In genomic region chr9:111098093-111098492, GRCh38 we compare ENCODE assay signal across 16 cellular contexts. TPM values are rescaled to one million over a fixed set of nuclear protein-coding genes. Genes with fewer than 3 reads are reported as not detected.
DNase-seq lines count a peak whose midpoint lies in the region; TF ChIP-seq lines count a peak whose summit lies in the region.
"Had no signal": no experiment of that assay in that cellular context is flagged by ENCODE, and none has a peak within 500 bp of the region (broad histone marks: within the 10 kb centered on the region; RNA-seq: fewer than 3 reads in every experiment).

No MANE protein-coding gene starts in this region.

- in situ Hi-C loops in transverse colon (cut with MboI; ENCODE audit: low pct_ligation_motif_present in 1 of 4, low pct_unique_long_range_greater_than_20kb in 1 of 4, low sequenced_read_pairs in 3 of 4) = no loop called here

- peak overlapping the region; percentile 92 for H2BK15ac ChIP-seq in mesendoderm (replicated peaks; ENCODE audit: low read depth)

- DNase-seq in SK-N-SH = peak; percentile 44
- no peak for DNase-seq in mesendoderm
- peak; percentile 15 for DNase-seq in retina
- no peak for DNase-seq in activated T-helper 1 cell treated with anti-CD3 and anti-CD28 coated beads, Interleukin-12 subunit alpha, Interleukin-12 subunit beta, Interleukin-2, Interleukin-4 antibody, amounts not matched to agents 30 ng/mL and 10 ng/mL and 1 ng/mL, durations not matched to agents 14 hours and 24 hours and 36 hours (ENCODE audit: low spot score)
- no peak for DNase-seq in transverse colon
- no peak for DNase-seq in SHP77 treated with DMSO at 0.1 percent for 48 hours (lab: John Stamatoyannopoulos, UW)
- DNase-seq: Caco-2; CD4-positive, CD25-positive, alpha-beta regulatory T cell; CD8-positive, alpha-beta T cell; DMS153; DND-41; GM23248; H9 had no signal

- H2AK5ac ChIP-seq in mesendoderm (ENCODE audit: low read length) = no peak overlapping the region

- H3K9me2 ChIP-seq in SK-N-SH = no peaks in the 10 kb centered on the region

- no peak overlapping the region for H3K56ac ChIP-seq in mesendoderm (ENCODE audit: low read length)

- no peaks in the 10 kb centered on the region for H3K79me1 ChIP-seq in mesendoderm (ENCODE audit: low read length)

- H3K4me1 Mint-ChIP-seq in activated T-helper 1 cell treated with anti-CD3 and anti-CD28 coated beads, Interleukin-12 subunit alpha, Interleukin-12 subunit beta, Interleukin-2, Interleukin-4 antibody, amounts not matched to agents 30 ng/mL and 10 ng/mL and 1 ng/mL, durations not matched to agents 14 hours and 24 hours and 36 hours (ENCODE audit: low read depth) = no peaks in the 10 kb centered on the region
- H3K4me1 Mint-ChIP-seq: B cell; CD4-positive, CD25-positive, alpha-beta regulatory T cell had no signal

- TF ChIP-seq CTCF in SK-N-SH (IDR thresholded peaks at IDR 0.05) (no peak), transverse colon (IDR thresholded peaks at IDR 0.05) (no peak)

- no peak for TF ChIP-seq POLR2A in transverse colon (IDR thresholded peaks at IDR 0.05)

- TF ChIP-seq RAD21 in SK-N-SH (IDR thresholded peaks at IDR 0.05; ENCODE audit: low read length) = peak; percentile 30

- H2BK5ac ChIP-seq in mesendoderm (ENCODE audit: low read length) = no peak overlapping the region

- H3K4me3 ChIP-seq in SK-N-SH (ENCODE audit: low read depth in 2 of 2, low read length in 1 of 2) = no peak overlapping the region
- H3K4me3 ChIP-seq in mesendoderm (ENCODE audit: low read length) = no peak overlapping the region
- no peak overlapping the region for H3K4me3 ChIP-seq in transverse colon
- H3K4me3 ChIP-seq: BLaER1, GM23248 had no signal

- no peaks in the 10 kb centered on the region for H4K20me1 ChIP-seq in SK-N-SH (ENCODE audit: insufficient read depth)
- H4K20me1 ChIP-seq: BLaER1 had no signal

- H2AFZ ChIP-seq in SK-N-SH (ENCODE audit: low read depth) = no peak overlapping the region
- H2AFZ ChIP-seq: GM23248 had no signal

- no peak overlapping the region for H3K4me3 Mint-ChIP-seq in activated T-helper 1 cell treated with anti-CD3 and anti-CD28 coated beads, Interleukin-12 subunit alpha, Interleukin-12 subunit beta, Interleukin-2, Interleukin-4 antibody, amounts not matched to agents 30 ng/mL and 10 ng/mL and 1 ng/mL, durations not matched to agents 14 hours and 24 hours and 36 hours
- H3K4me3 Mint-ChIP-seq: B cell; CD4-positive, CD25-positive, alpha-beta regulatory T cell; CD8-positive, alpha-beta T cell; H9 had no signal

- no peak overlapping the region for H3K4me2 ChIP-seq in SK-N-SH
- H3K4me2 ChIP-seq in mesendoderm (ENCODE audit: low read length) = no peak overlapping the region
- H3K4me2 ChIP-seq: BLaER1 had no signal

- 52% methylated on average over 4 of the region's 4 CpGs for WGBS in SK-N-SH (ENCODE audit: low lambda C conversion rate)
- WGBS in mesendoderm (ENCODE audit: extremely low coverage, insufficient coverage, low lambda C conversion rate) = no CpG with 5 or more reads among the region's 4 CpGs
- WGBS in transverse colon (ENCODE audit: low coverage in 1 of 2), 2 donors = 85 to 97% methylated on average over 4 of the region's 4 CpGs

- H3K27me3 ChIP-seq in SK-N-SH (ENCODE audit: insufficient read depth) = no peaks in the 10 kb centered on the region
- H3K27me3 ChIP-seq in mesendoderm (ENCODE audit: insufficient read depth, low read length, poor library complexity) = no peaks in the 10 kb centered on the region
- no peaks in the 10 kb centered on the region for H3K27me3 ChIP-seq in transverse colon
- H3K27me3 ChIP-seq: BLaER1 had no signal

- H4K5ac ChIP-seq in mesendoderm (ENCODE audit: low read length) = no peak overlapping the region

- no peaks in the 10 kb centered on the region for H3K9me3 ChIP-seq in SK-N-SH
- H3K9me3 ChIP-seq in transverse colon = no peaks in the 10 kb centered on the region
- H3K9me3 ChIP-seq: BLaER1, Caco-2 had no signal

- H3K27me3 Mint-ChIP-seq in activated T-helper 1 cell treated with anti-CD3 and anti-CD28 coated beads, Interleukin-12 subunit alpha, Interleukin-12 subunit beta, Interleukin-2, Interleukin-4 antibody, amounts not matched to agents 30 ng/mL and 10 ng/mL and 1 ng/mL, durations not matched to agents 14 hours and 24 hours and 36 hours (ENCODE audit: insufficient read depth) = peaks cover 3% of the 10 kb centered on the region
- H3K27me3 Mint-ChIP-seq: B cell had no signal

- H3K79me2 ChIP-seq in SK-N-SH (ENCODE audit: insufficient read depth) (no peaks in the 10 kb centered on the region), mesendoderm (ENCODE audit: control insufficient read depth, insufficient read depth, low read length) (no peaks in the 10 kb centered on the region)

- peaks cover 7 to 15% of the 10 kb centered on the region in 2 experiments; a peak in 3 of 4 replicates for H3K4me1 ChIP-seq in SK-N-SH (ENCODE audit: control insufficient read depth in 1 of 2, insufficient read depth in 2 of 2, low read depth in 1 of 2, low read length in 1 of 2)
- peaks cover 11% of the 10 kb centered on the region for H3K4me1 ChIP-seq in mesendoderm (ENCODE audit: control insufficient read depth, low read depth, low read length)
- H3K4me1 ChIP-seq in transverse colon = no peaks in the 10 kb centered on the region
- H3K4me1 ChIP-seq: BLaER1 had no signal

- H4K8ac ChIP-seq in mesendoderm (ENCODE audit: low read depth, low read length) = no peak overlapping the region

- no peaks in the 10 kb centered on the region for H3K36me3 Mint-ChIP-seq in activated T-helper 1 cell treated with anti-CD3 and anti-CD28 coated beads, Interleukin-12 subunit alpha, Interleukin-12 subunit beta, Interleukin-2, Interleukin-4 antibody, amounts not matched to agents 30 ng/mL and 10 ng/mL and 1 ng/mL, durations not matched to agents 14 hours and 24 hours and 36 hours (ENCODE audit: low read depth)
- H3K36me3 Mint-ChIP-seq: CD4-positive, CD25-positive, alpha-beta regulatory T cell; CD8-positive, alpha-beta T cell had no signal

- H3K9ac ChIP-seq in SK-N-SH = no peak overlapping the region
- H3K9ac ChIP-seq in mesendoderm (ENCODE audit: low read length) = no peak overlapping the region
- H3K9ac ChIP-seq: BLaER1, GM23248 had no signal

- H2BK120ac ChIP-seq in mesendoderm (ENCODE audit: low read depth, low read length) = no peak overlapping the region

- H3F3A ChIP-seq in SK-N-SH (replicated peaks; ENCODE audit: insufficient read depth) = no peaks in the 10 kb centered on the region

- H3K4ac ChIP-seq in mesendoderm (ENCODE audit: low read depth, low read length) = no peak overlapping the region

- peak overlapping the region in 1 of 2 experiments; percentile 74; a peak in 2 of 4 replicates for H3K27ac ChIP-seq in SK-N-SH (ENCODE audit: low read depth in 2 of 2, low read length in 1 of 2)
- H3K27ac ChIP-seq in mesendoderm (ENCODE audit: low read depth, low read length) = no peak overlapping the region
- H3K27ac ChIP-seq in transverse colon = no peak overlapping the region
- H3K27ac ChIP-seq: BLaER1, C4-2B, GM23248 had no signal

- H3K18ac ChIP-seq in mesendoderm (ENCODE audit: low read length) = no peak overlapping the region

- POLR2A ChIA-PET in SK-N-SH (lab: Yijun Ruan, JAX) = interaction anchor here (1.2 kb wide), 1 partner anchor 31 kb away, joined by 3 read pairs; no protein-coding TSS in a partner anchor

- intact Hi-C loops in activated T-helper 1 cell treated with anti-CD3 and anti-CD28 coated beads, Interleukin-12 subunit alpha, Interleukin-12 subunit beta, Interleukin-2, Interleukin-4 antibody, amounts not matched to agents 30 ng/mL and 10 ng/mL and 1 ng/mL, durations not matched to agents 14 hours and 24 hours and 36 hours (cut with micrococcal nuclease) = no loop called here
- intact Hi-C loops in transverse colon (cut with DNase I; ENCODE audit: low total_unique reads) = no loop called here

- H3K36me3 ChIP-seq in SK-N-SH (replicated peaks in 1 of 2; ENCODE audit: control insufficient read depth in 1 of 2, insufficient read depth in 2 of 2, low read length in 1 of 2) = no peaks in the 10 kb centered on the region
- no peaks in the 10 kb centered on the region for H3K36me3 ChIP-seq in mesendoderm (ENCODE audit: control insufficient read depth, insufficient read depth, low read length)
- no peaks in the 10 kb centered on the region for H3K36me3 ChIP-seq in transverse colon
- H3K36me3 ChIP-seq: BLaER1 had no signal

- CTCF ChIA-PET in SK-N-SH (lab: Yijun Ruan, JAX) = interaction anchor here (1.0 kb wide), 1 partner anchor 61 kb away, joined by 4 read pairs; no protein-coding TSS in a partner anchor

- TF ChIP-seq EP300 in SK-N-SH (IDR thresholded peaks at IDR 0.05; ENCODE audit: borderline replicate concordance in 1 of 2, low read depth in 1 of 2, low read length in 1 of 2) (peak in 1 of 2 experiments; percentile 92; a peak in 2 of 4 replicates), transverse colon (IDR thresholded peaks at IDR 0.05; ENCODE audit: low read depth) (no peak)

- H3K27ac Mint-ChIP-seq in activated T-helper 1 cell treated with anti-CD3 and anti-CD28 coated beads, Interleukin-12 subunit alpha, Interleukin-12 subunit beta, Interleukin-2, Interleukin-4 antibody, amounts not matched to agents 30 ng/mL and 10 ng/mL and 1 ng/mL, durations not matched to agents 14 hours and 24 hours and 36 hours = no peak overlapping the region
- H3K27ac Mint-ChIP-seq: B cell; CD4-positive, CD25-positive, alpha-beta regulatory T cell; CD8-positive, alpha-beta T cell had no signal

- H3K9me3 Mint-ChIP-seq in activated T-helper 1 cell treated with anti-CD3 and anti-CD28 coated beads, Interleukin-12 subunit alpha, Interleukin-12 subunit beta, Interleukin-2, Interleukin-4 antibody, amounts not matched to agents 30 ng/mL and 10 ng/mL and 1 ng/mL, durations not matched to agents 14 hours and 24 hours and 36 hours = no peaks in the 10 kb centered on the region
- H3K9me3 Mint-ChIP-seq: CD4-positive, CD25-positive, alpha-beta regulatory T cell; CD8-positive, alpha-beta T cell; H9 had no signal

- no peak overlapping the region for H3K23ac ChIP-seq in mesendoderm (ENCODE audit: low read length)

TF ChIP-seq in SK-N-SH, 30 proteins besides CTCF, POLR2A, EP300 and RAD21 (continues in another document):
- TF ChIP-seq FOXJ3 (CRISPR knock-in tag; IDR thresholded peaks at IDR 0.05) (peak; percentile 81), MXI1 (IDR thresholded peaks at IDR 0.05; ENCODE audit: low read depth, low read length) (peak; percentile 27; the same call in 1 of the 2 replicates), FOXM1 (IDR thresholded peaks at IDR 0.05; ENCODE audit: low read depth) (no peak), CHD2 (IDR thresholded peaks at IDR 0.05; ENCODE audit: low read length, partially characterized antibody) (peak; percentile 66), EZH2phosphoT487 (IDR thresholded peaks at IDR 0.05; ENCODE audit: borderline replicate concordance, low read depth) (no peak), GATA2 (CRISPR knock-in tag; IDR thresholded peaks at IDR 0.05) (peak; percentile 95)

RNA-seq across cellular contexts. Expression of gene LPAR1, which starts 59.8 kb away (rescaled TPM):
- polyA plus RNA-seq in SK-N-SH (2012; rRNA removed) = 9.4 and 12.3 TPM in 2 replicates
- 8.3 and 9.4 TPM in 2 replicates for polyA plus RNA-seq in SK-N-SH (2012; cell fraction: cytosol; rRNA removed)
- 4.7 and 7.3 TPM in 2 replicates for polyA plus RNA-seq in SK-N-SH (2012; cell fraction: nucleus; rRNA removed)
- 3.0 TPM for polyA plus RNA-seq in mesendoderm (2013, experiment 1 of 2)
- 2.6 TPM for polyA plus RNA-seq in mesendoderm (2013, experiment 2 of 2)
- not detected in 2 replicates for total RNA-seq in activated T-helper 1 cell treated with anti-CD3 and anti-CD28 coated beads, Interleukin-12 subunit alpha, Interleukin-12 subunit beta, Interleukin-2, Interleukin-4 antibody, amounts not matched to agents 30 ng/mL and 10 ng/mL and 1 ng/mL, durations not matched to agents 14 hours and 24 hours and 36 hours
- 10 to 100 TPM; 27.1 to 34.4 (median 28.7) TPM for total RNA-seq in transverse colon
- total RNA-seq: B cell; CD4-positive, CD25-positive, alpha-beta regulatory T cell; CD8-positive, alpha-beta T cell had no signal
- polyA plus RNA-seq: CD4-positive, CD25-positive, alpha-beta regulatory T cell had no signal

Comparison
In these comparisons a context has a peak if more than half of its experiments do, and no peak if none do; other contexts are left out.
1. DNase-seq: peak in SK-N-SH (single experiment) and retina (single experiment); none in mesendoderm (single experiment), activated T-helper 1 cell treated with anti-CD3 and anti-CD28 coated beads, Interleukin-12 subunit alpha, Interleukin-12 subunit beta, Interleukin-2, Interleukin-4 antibody, amounts not matched to agents 30 ng/mL and 10 ng/mL and 1 ng/mL, durations not matched to agents 14 hours and 24 hours and 36 hours (single experiment), transverse colon (single experiment) and SHP77 treated with DMSO at 0.1 percent for 48 hours (single experiment).
2. RNA of gene LPAR1, which starts 59.8 kb away (total RNA-seq): 27.1 to 34.4 TPM in transverse colon; not detected in activated T-helper 1 cell treated with anti-CD3 and anti-CD28 coated beads, Interleukin-12 subunit alpha, Interleukin-12 subunit beta, Interleukin-2, Interleukin-4 antibody, amounts not matched to agents 30 ng/mL and 10 ng/mL and 1 ng/mL, durations not matched to agents 14 hours and 24 hours and 36 hours; every median in the first group is over 10 times any median in the second.